In genomic region chr16:57999366-57999970, GRCh38 we compare ENCODE assay signal across 8 cellular contexts. TPM values are rescaled to one million over a fixed set of nuclear protein-coding genes. Genes with fewer than 3 reads are reported as not detected.
DNase-seq lines count a peak whose midpoint lies in the region; ATAC-seq, FAIRE-seq and TF ChIP-seq lines count a peak whose summit lies in the region.

No MANE protein-coding gene starts in this region.

- H4K20me1 ChIP-seq in HepG2 (ENCODE audit: insufficient read depth, low read length), result no peaks in the 10 kb centered on the region

- no peak for ATAC-seq in Panc1
- ATAC-seq in body of pancreas, result no peak
- ATAC-seq in HepG2, result no peak
- ATAC-seq in HG03469 (IDR thresholded peaks at IDR 0.05; ENCODE audit: unreplicated experiment), result no peak

- intact Hi-C loops in Panc1 (cut with micrococcal nuclease; ENCODE audit: unreplicated experiment) (no loop called here), body of pancreas (cut with DNase I) (loop anchor here (5.0 to 10.0 kb wide), 2 partner anchors 97 to 245 kb away; no protein-coding TSS in a partner anchor), HepG2 (cut with micrococcal nuclease; ENCODE audit: unreplicated experiment) (no loop called here)

- H3K4me2 ChIP-seq in HepG2 (ENCODE audit: low read depth, low read length), result peak overlapping the region; percentile 99

- H3K4me1 ChIP-seq in Panc1 (ENCODE audit: control insufficient read depth, insufficient read depth, low read length), result peaks cover 11% of the 10 kb centered on the region
- peaks cover 32% of the 10 kb centered on the region for H3K4me1 ChIP-seq in body of pancreas
- peaks cover 34% of the 10 kb centered on the region for H3K4me1 ChIP-seq in HepG2 (ENCODE audit: insufficient read depth, low read length)

- FAIRE-seq in HepG2 (lab: Jason Lieb, UNC), result peak; percentile 93

- no peaks in the 10 kb centered on the region for H3K9me3 ChIP-seq in Panc1 (ENCODE audit: control insufficient read depth, insufficient read depth, low read depth, low read length)
- no peaks in the 10 kb centered on the region for H3K9me3 ChIP-seq in body of pancreas
- H3K9me3 ChIP-seq in HepG2 (ENCODE audit: low read length), result no peaks in the 10 kb centered on the region

- peak; percentile 33 to 54 for DNase-seq in NOMO-1 (lab: John Stamatoyannopoulos, UW; ENCODE audit: unreplicated experiment in 2 of 2)
- no peak for DNase-seq in NOMO-1 treated with dmso at 0.1 percent for 144 hours (lab: John Stamatoyannopoulos, UW; ENCODE audit: unreplicated experiment)
- no peak for DNase-seq in Panc1 (ENCODE audit: low read depth, low spot score)
- DNase-seq in body of pancreas, result no peak
- DNase-seq in HepG2 (ENCODE audit: low spot score), result peak; percentile 29
- no peak for DNase-seq in substantia nigra (lab: John Stamatoyannopoulos, UW)
- no peak for DNase-seq in activated CD4-positive, CD25-positive, alpha-beta regulatory T cell (lab: John Stamatoyannopoulos, UW)

- peaks cover 7% of the 10 kb centered on the region for H3K79me2 ChIP-seq in HepG2 (ENCODE audit: insufficient read depth, low read length)

- H3K27me3 ChIP-seq in Panc1 (ENCODE audit: control insufficient read depth, insufficient read depth, low read length) (no peaks in the 10 kb centered on the region), body of pancreas (no peaks in the 10 kb centered on the region), HepG2 (ENCODE audit: control insufficient read depth in 1 of 2, insufficient read depth in 2 of 2, low read length in 2 of 2) (no peaks in the 10 kb centered on the region; a peak in 1 of 5 replicates)

- TF ChIP-seq POLR2A in body of pancreas (IDR thresholded peaks at IDR 0.05) (peak in 1 of 3 donors; percentile 13), HepG2 (IDR thresholded peaks at IDR 0.05; ENCODE audit: insufficient read depth in 1 of 2, low read depth in 2 of 2, low read length in 2 of 2) (no peak)

- TF ChIP-seq CTCF in Panc1 (IDR thresholded peaks at IDR 0.05) (no peak), body of pancreas (IDR thresholded peaks at IDR 0.05) (no peak), HepG2 (CRISPR knock-in tag; IDR thresholded peaks at IDR 0.05) (peak; percentile 44)

- H3K36me3 ChIP-seq in Panc1 (ENCODE audit: control insufficient read depth, insufficient read depth, low read length), result no peaks in the 10 kb centered on the region
- peaks cover 0 to 7% of the 10 kb centered on the region in 2 donors for H3K36me3 ChIP-seq in body of pancreas (replicated peaks in 1 of 2; ENCODE audit: insufficient read depth in 1 of 2, low read depth in 2 of 2)
- peaks cover 10 to 31% of the 10 kb centered on the region in 2 experiments; a peak in 4 of 5 replicates for H3K36me3 ChIP-seq in HepG2 (replicated peaks in 1 of 2; ENCODE audit: control insufficient read depth in 1 of 2, insufficient read depth in 2 of 2, low read length in 2 of 2)

- in situ Hi-C loops in Panc1 (cut with HindIII; ENCODE audit: low pct_unique_long_range_greater_than_20kb, low sequenced_read_pairs), result no loop called here
- in situ Hi-C loops in HepG2 (cut with HindIII; ENCODE audit: extremely low pct_ligation_motif_present, low pct_unique_long_range_greater_than_20kb), result no loop called here

- peak overlapping the region; percentile 56 to 71 for H3K4me3 ChIP-seq in Panc1 (ENCODE audit: low read depth in 2 of 2, low read length in 2 of 2)
- peak overlapping the region in 1 of 2 donors; percentile 34 for H3K4me3 ChIP-seq in body of pancreas
- H3K4me3 ChIP-seq in HepG2 (replicated peaks in 1 of 3; ENCODE audit: insufficient read depth in 1 of 3, low read depth in 2 of 3, low read length in 3 of 3), result peak overlapping the region; percentile 85 to 98 (median 93)

- TF ChIP-seq EP300 in HepG2 (IDR thresholded peaks at IDR 0.05; ENCODE audit: low read depth in 2 of 2, low read length in 2 of 2) (no peak), HepG2 (CRISPR knock-in tag; IDR thresholded peaks at IDR 0.05; ENCODE audit: borderline replicate concordance) (no peak)

- CTCF ChIA-PET in Panc1 (lab: Charles Lee) (no interaction called here), HepG2 (lab: Yijun Ruan, JAX; ENCODE audit: low intra/inter-chr PET ratio, low total read pairs) (interaction anchor here (0.7 kb wide), 1 partner anchor 350 kb away, joined by 3 read pairs; no protein-coding TSS in a partner anchor)

- BruUV-seq in Panc1 (replicated peaks; lab: Mats Ljungman, UMichigan) (no TSS peak), HepG2 (replicated peaks; lab: Mats Ljungman, UMichigan) (no TSS peak)

- WGBS in body of pancreas, 2 donors, result 7 to 14% methylated on average over 6 of the region's 6 CpGs
- WGBS in HepG2 (ENCODE audit: low lambda C conversion rate), result 15% methylated on average over 5 of the region's 6 CpGs

- peak overlapping the region; percentile 81 for H3K9ac ChIP-seq in HepG2 (ENCODE audit: insufficient read depth, low read depth, low read length)

- no peak for TF ChIP-seq RAD21 in HepG2 (CRISPR knock-in tag; IDR thresholded peaks at IDR 0.05)

- peak overlapping the region; percentile 34 for H3K27ac ChIP-seq in Panc1 (ENCODE audit: low read length)
- H3K27ac ChIP-seq in body of pancreas, result peak overlapping the region; percentile 17 to 91 (median 82)
- H3K27ac ChIP-seq in HepG2 (ENCODE audit: extremely low read length, insufficient read depth, low read length), result peak overlapping the region; percentile 53
- H3K27ac ChIP-seq in substantia nigra (ENCODE audit: low read depth, low read length, poor library complexity, severe bottlenecking), result peak overlapping the region; percentile 82

- no peak overlapping the region for H2AFZ ChIP-seq in HepG2 (ENCODE audit: low read length)

- POLR2A ChIA-PET in Panc1 (lab: Charles Lee), result no interaction called here
- POLR2A ChIA-PET in HepG2 (lab: Yijun Ruan, JAX), result interaction anchor here (0.8 to 4.1 kb wide), 11 partner anchors 24 to 264 kb away, joined by 3 to 24 read pairs (median 4); partner anchors contain the start of genes CFAP20, KATNB1 and KIFC3

RNA-seq across cellular contexts. Expression of gene ZNF319, which starts 1.0 kb away (rescaled TPM):
- 6.5 TPM for total RNA-seq in Panc1 (2021; ENCODE audit: unreplicated experiment)
- 7.0 TPM for polyA plus RNA-seq in Panc1 (2012; ENCODE audit: insufficient read length)
- total RNA-seq in body of pancreas, result 1 to 10 TPM; 3.3 to 4.7 TPM
- total RNA-seq in HepG2 (2016; rRNA removed; fragmentation: Illumina TruSeq; extraction: Trizol), result 3.5 and 3.6 TPM in 2 replicates
- 0.51 and 0.88 TPM in 2 replicates for total RNA-seq in HepG2 (2016; cell fraction: cytosol; rRNA removed; fragmentation: Illumina TruSeq; extraction: Trizol; ENCODE audit: low read depth)
- total RNA-seq in HepG2 (2016; cell fraction: insoluble cytoplasmic fraction; rRNA removed; fragmentation: Illumina TruSeq; extraction: Trizol), result 3.1 and 3.2 TPM in 2 replicates
- total RNA-seq in HepG2 (2016; cell fraction: membrane; rRNA removed; fragmentation: Illumina TruSeq; extraction: Trizol), result 2.3 and 2.7 TPM in 2 replicates
- 3.0 and 3.7 TPM in 2 replicates for total RNA-seq in HepG2 (2016; cell fraction: nucleus; rRNA removed; fragmentation: Illumina TruSeq; extraction: Trizol)
- polyA plus RNA-seq in HepG2 (2011; rRNA removed), result 2.4 and 5.2 TPM in 2 replicates
- polyA plus RNA-seq in HepG2 (2011; cell fraction: cytosol; rRNA removed), result 2.9 and 3.1 TPM in 2 replicates
- 7.2 and 8.1 TPM in 2 replicates for polyA plus RNA-seq in HepG2 (2011; cell fraction: nucleus; rRNA removed)
- 2.2 and 4.4 TPM in 2 replicates for polyA plus RNA-seq in HepG2 (2012)
- polyA plus RNA-seq in HepG2 (2016; cell fraction: cytosol; fragmentation: Illumina TruSeq; extraction: Trizol; ENCODE audit: low read depth), result 0.15 and 0.25 TPM in 2 replicates
- 4.6 TPM in 2 replicates for polyA plus RNA-seq in HepG2 (2016; cell fraction: insoluble cytoplasmic fraction; fragmentation: Illumina TruSeq; extraction: Trizol; ENCODE audit: low read depth)
- 1.0 and 1.3 TPM in 2 replicates for polyA plus RNA-seq in HepG2 (2016; cell fraction: membrane; fragmentation: Illumina TruSeq; extraction: Trizol; ENCODE audit: low read depth)
- polyA plus RNA-seq in HepG2 (2016; cell fraction: nucleus; fragmentation: Illumina TruSeq; extraction: Trizol; ENCODE audit: insufficient read depth, low read depth), result 5.6 TPM in 2 replicates
- 8.6 and 11.6 TPM in 2 replicates for polyA minus RNA-seq in HepG2 (2011; rRNA and poly(A)+ RNA removed; ENCODE audit: low replicate concordance)
- 4.9 and 6.1 TPM in 2 replicates for polyA minus RNA-seq in HepG2 (2011; cell fraction: cytosol; rRNA and poly(A)+ RNA removed)
- polyA minus RNA-seq in HepG2 (2011; cell fraction: nucleus; rRNA and poly(A)+ RNA removed), result 4.6 and 5.0 TPM in 2 replicates

RNA-seq across cellular contexts. Expression of gene USB1, which starts 1.7 kb away (rescaled TPM):
- total RNA-seq in Panc1 (2021; ENCODE audit: unreplicated experiment), result 58.2 TPM
- 63.6 TPM for polyA plus RNA-seq in Panc1 (2012; ENCODE audit: insufficient read length)
- total RNA-seq in body of pancreas, result 10 to 100 TPM; 22.4 to 46.7 TPM
- total RNA-seq in HepG2 (2016; rRNA removed; fragmentation: Illumina TruSeq; extraction: Trizol), result 16.7 and 33.5 TPM in 2 replicates
- 11.1 and 11.2 TPM in 2 replicates for total RNA-seq in HepG2 (2016; cell fraction: cytosol; rRNA removed; fragmentation: Illumina TruSeq; extraction: Trizol; ENCODE audit: low read depth)
- 17.4 and 32.4 TPM in 2 replicates for total RNA-seq in HepG2 (2016; cell fraction: insoluble cytoplasmic fraction; rRNA removed; fragmentation: Illumina TruSeq; extraction: Trizol)
- 47.5 and 49.4 TPM in 2 replicates for total RNA-seq in HepG2 (2016; cell fraction: membrane; rRNA removed; fragmentation: Illumina TruSeq; extraction: Trizol)
- 17.8 and 27.0 TPM in 2 replicates for total RNA-seq in HepG2 (2016; cell fraction: nucleus; rRNA removed; fragmentation: Illumina TruSeq; extraction: Trizol)
- 65.4 and 75.9 TPM in 2 replicates for polyA plus RNA-seq in HepG2 (2011; rRNA removed)
- 60.7 and 64.8 TPM in 2 replicates for polyA plus RNA-seq in HepG2 (2011; cell fraction: cytosol; rRNA removed)
- 51.6 and 63.8 TPM in 2 replicates for polyA plus RNA-seq in HepG2 (2011; cell fraction: nucleus; rRNA removed)
- polyA plus RNA-seq in HepG2 (2012), result 24.1 and 47.2 TPM in 2 replicates
- 54.6 and 63.3 TPM in 2 replicates for polyA plus RNA-seq in HepG2 (2016; cell fraction: cytosol; fragmentation: Illumina TruSeq; extraction: Trizol; ENCODE audit: low read depth)
- polyA plus RNA-seq in HepG2 (2016; cell fraction: insoluble cytoplasmic fraction; fragmentation: Illumina TruSeq; extraction: Trizol; ENCODE audit: low read depth), result 76.8 and 103 TPM in 2 replicates
- 136 and 142 TPM in 2 replicates for polyA plus RNA-seq in HepG2 (2016; cell fraction: membrane; fragmentation: Illumina TruSeq; extraction: Trizol; ENCODE audit: low read depth)
- polyA plus RNA-seq in HepG2 (2016; cell fraction: nucleus; fragmentation: Illumina TruSeq; extraction: Trizol; ENCODE audit: insufficient read depth, low read depth), result 62.4 and 62.9 TPM in 2 replicates
- polyA minus RNA-seq in HepG2 (2011; rRNA and poly(A)+ RNA removed; ENCODE audit: low replicate concordance), result 97.4 and 101 TPM in 2 replicates
- polyA minus RNA-seq in HepG2 (2011; cell fraction: cytosol; rRNA and poly(A)+ RNA removed), result 44.2 and 48.1 TPM in 2 replicates
- 30.8 and 37.7 TPM in 2 replicates for polyA minus RNA-seq in HepG2 (2011; cell fraction: nucleus; rRNA and poly(A)+ RNA removed)

RNA-seq across cellular contexts. Expression of gene MMP15, which starts 26.1 kb away (rescaled TPM):
- total RNA-seq in Panc1 (2021; ENCODE audit: unreplicated experiment) (10.9 TPM), body of pancreas (10 to 100 TPM; 22.3 to 35.3 TPM), HepG2 (2016; rRNA removed; fragmentation: Illumina TruSeq; extraction: Trizol) (17.2 and 35.2 TPM in 2 replicates)
- polyA plus RNA-seq in Panc1 (2012; ENCODE audit: insufficient read length), result 14.9 TPM
- 3.1 and 4.0 TPM in 2 replicates for total RNA-seq in HepG2 (2016; cell fraction: cytosol; rRNA removed; fragmentation: Illumina TruSeq; extraction: Trizol; ENCODE audit: low read depth)
- 15.2 and 35.5 TPM in 2 replicates for total RNA-seq in HepG2 (2016; cell fraction: insoluble cytoplasmic fraction; rRNA removed; fragmentation: Illumina TruSeq; extraction: Trizol)
- total RNA-seq in HepG2 (2016; cell fraction: membrane; rRNA removed; fragmentation: Illumina TruSeq; extraction: Trizol), result 11.7 and 12.8 TPM in 2 replicates
- total RNA-seq in HepG2 (2016; cell fraction: nucleus; rRNA removed; fragmentation: Illumina TruSeq; extraction: Trizol), result 29.8 and 35.0 TPM in 2 replicates
- polyA plus RNA-seq in HepG2 (2011; rRNA removed), result 44.9 and 65.2 TPM in 2 replicates
- 48.2 and 63.4 TPM in 2 replicates for polyA plus RNA-seq in HepG2 (2011; cell fraction: cytosol; rRNA removed)
- polyA plus RNA-seq in HepG2 (2011; cell fraction: nucleus; rRNA removed), result 48.7 and 49.3 TPM in 2 replicates
- 31.4 and 52.1 TPM in 2 replicates for polyA plus RNA-seq in HepG2 (2012)
- polyA plus RNA-seq in HepG2 (2016; cell fraction: cytosol; fragmentation: Illumina TruSeq; extraction: Trizol; ENCODE audit: low read depth), result 3.1 and 3.6 TPM in 2 replicates
- 20.6 and 24.8 TPM in 2 replicates for polyA plus RNA-seq in HepG2 (2016; cell fraction: insoluble cytoplasmic fraction; fragmentation: Illumina TruSeq; extraction: Trizol; ENCODE audit: low read depth)
- 9.3 and 9.6 TPM in 2 replicates for polyA plus RNA-seq in HepG2 (2016; cell fraction: membrane; fragmentation: Illumina TruSeq; extraction: Trizol; ENCODE audit: low read depth)
- 59.2 and 61.3 TPM in 2 replicates for polyA plus RNA-seq in HepG2 (2016; cell fraction: nucleus; fragmentation: Illumina TruSeq; extraction: Trizol; ENCODE audit: insufficient read depth, low read depth)
- 32.1 and 99.8 TPM in 2 replicates for polyA minus RNA-seq in HepG2 (2011; rRNA and poly(A)+ RNA removed; ENCODE audit: low replicate concordance)
- polyA minus RNA-seq in HepG2 (2011; cell fraction: cytosol; rRNA and poly(A)+ RNA removed), result 50.9 and 56.7 TPM in 2 replicates
- 14.2 and 19.3 TPM in 2 replicates for polyA minus RNA-seq in HepG2 (2011; cell fraction: nucleus; rRNA and poly(A)+ RNA removed)

RNA-seq across cellular contexts. Expression of gene CNGB1, which starts 28.5 kb away (rescaled TPM):
- total RNA-seq in Panc1 (2021; ENCODE audit: unreplicated experiment) (not detected), body of pancreas (not detected), HepG2 (2016; rRNA removed; fragmentation: Illumina TruSeq; extraction: Trizol) (0.02 and 0.03 TPM in 2 replicates)
- polyA plus RNA-seq in Panc1 (2012; ENCODE audit: insufficient read length), result not detected
- total RNA-seq in HepG2 (2016; cell fraction: cytosol; rRNA removed; fragmentation: Illumina TruSeq; extraction: Trizol; ENCODE audit: low read depth), result not detected in 2 replicates
- 0.03 and 0.09 TPM in 2 replicates for total RNA-seq in HepG2 (2016; cell fraction: insoluble cytoplasmic fraction; rRNA removed; fragmentation: Illumina TruSeq; extraction: Trizol)
- 0.53 TPM in 1 of 2 replicates, not detected in the other for total RNA-seq in HepG2 (2016; cell fraction: membrane; rRNA removed; fragmentation: Illumina TruSeq; extraction: Trizol)
- total RNA-seq in HepG2 (2016; cell fraction: nucleus; rRNA removed; fragmentation: Illumina TruSeq; extraction: Trizol), result not detected in 2 replicates
- 0.15 and 0.29 TPM in 2 replicates for polyA plus RNA-seq in HepG2 (2011; rRNA removed)
- polyA plus RNA-seq in HepG2 (2011; cell fraction: cytosol; rRNA removed), result 0.15 and 0.33 TPM in 2 replicates
- 0.08 and 0.38 TPM in 2 replicates for polyA plus RNA-seq in HepG2 (2011; cell fraction: nucleus; rRNA removed)
- polyA plus RNA-seq in HepG2 (2012), result 0.08 and 0.84 TPM in 2 replicates
- polyA plus RNA-seq in HepG2 (2016; cell fraction: cytosol; fragmentation: Illumina TruSeq; extraction: Trizol; ENCODE audit: low read depth), result 0.09 and 0.19 TPM in 2 replicates
- polyA plus RNA-seq in HepG2 (2016; cell fraction: insoluble cytoplasmic fraction; fragmentation: Illumina TruSeq; extraction: Trizol; ENCODE audit: low read depth), result 0.05 TPM in 1 of 2 replicates, not detected in the other
- polyA plus RNA-seq in HepG2 (2016; cell fraction: membrane; fragmentation: Illumina TruSeq; extraction: Trizol; ENCODE audit: low read depth), result not detected in 2 replicates
- polyA plus RNA-seq in HepG2 (2016; cell fraction: nucleus; fragmentation: Illumina TruSeq; extraction: Trizol; ENCODE audit: insufficient read depth, low read depth), result not detected in 2 replicates
- polyA minus RNA-seq in HepG2 (2011; rRNA and poly(A)+ RNA removed; ENCODE audit: low replicate concordance), result 4.0 and 16.2 TPM in 2 replicates
- polyA minus RNA-seq in HepG2 (2011; cell fraction: cytosol; rRNA and poly(A)+ RNA removed), result 0.10 TPM in 1 of 2 replicates, not detected in the other
- 0.64 and 1.5 TPM in 2 replicates for polyA minus RNA-seq in HepG2 (2011; cell fraction: nucleus; rRNA and poly(A)+ RNA removed)

Comparison
In these comparisons a context has a peak if more than half of its experiments do, and no peak if none do; other contexts are left out.
1. DNase-seq: peak in NOMO-1 (2 of 2) and HepG2 (single experiment); none in NOMO-1 treated with dmso at 0.1 percent for 144 hours (single experiment), Panc1 (single experiment), body of pancreas (0 of 4), substantia nigra (0 of 49) and activated CD4-positive, CD25-positive, alpha-beta regulatory T cell (0 of 4).
2. Peak in every context shown above with its lines, with median percentiles within 50 percentile points of each other: H3K27ac ChIP-seq.